Comparison of ENCODE assay signal across 1 cellular context in the genomic region with DNA sequence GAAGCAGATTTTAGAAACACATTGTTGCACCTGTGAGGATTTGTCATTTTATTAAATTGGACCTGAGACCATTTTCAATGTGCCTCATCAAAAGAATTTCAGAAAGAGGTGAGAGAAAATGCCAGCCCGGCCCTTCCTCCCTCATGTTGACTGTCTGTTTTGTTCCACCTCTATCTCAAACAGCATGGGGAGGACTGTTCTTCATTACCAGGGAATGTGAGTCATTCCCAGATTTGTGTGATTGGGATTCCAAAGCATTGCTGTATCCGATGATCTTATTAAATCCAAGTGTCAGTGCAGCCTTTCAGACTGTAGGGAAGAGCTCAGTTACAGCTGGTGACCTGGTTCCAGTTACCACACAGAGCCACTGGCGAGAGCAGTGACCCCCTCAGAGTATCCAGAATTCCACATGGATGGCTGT.
TF ChIP-seq lines count a peak whose summit lies in the region.

No MANE protein-coding gene starts in this region.

TF ChIP-seq in IMR-90, 13 proteins besides CTCF, POLR2A, EP300 and RAD21 (continued from another document):
- TF ChIP-seq, protein P1, sequence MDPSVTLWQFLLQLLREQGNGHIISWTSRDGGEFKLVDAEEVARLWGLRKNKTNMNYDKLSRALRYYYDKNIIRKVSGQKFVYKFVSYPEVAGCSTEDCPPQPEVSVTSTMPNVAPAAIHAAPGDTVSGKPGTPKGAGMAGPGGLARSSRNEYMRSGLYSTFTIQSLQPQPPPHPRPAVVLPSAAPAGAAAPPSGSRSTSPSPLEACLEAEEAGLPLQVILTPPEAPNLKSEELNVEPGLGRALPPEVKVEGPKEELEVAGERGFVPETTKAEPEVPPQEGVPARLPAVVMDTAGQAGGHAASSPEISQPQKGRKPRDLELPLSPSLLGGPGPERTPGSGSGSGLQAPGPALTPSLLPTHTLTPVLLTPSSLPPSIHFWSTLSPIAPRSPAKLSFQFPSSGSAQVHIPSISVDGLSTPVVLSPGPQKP (IDR thresholded peaks at IDR 0.05; ENCODE audit: borderline replicate concordance, low read depth, low read length), result no peak
- no peak for TF ChIP-seq RCOR1 (IDR thresholded peaks at IDR 0.05; ENCODE audit: insufficient replicate concordance, low read length)
- TF ChIP-seq MAZ (IDR thresholded peaks at IDR 0.05; ENCODE audit: borderline replicate concordance, low read depth, low read length), result no peak
- no peak for TF ChIP-seq BHLHE40 (IDR thresholded peaks at IDR 0.05; ENCODE audit: low read depth, low read length)
